In genomic region chr13:40351537-40352384, GRCh38 we compare ENCODE assay signal across 23 cellular contexts.
A peak's percentile ranks its signal among the peaks of the same experiment; 100 is the strongest.
DNase-seq lines count a peak whose midpoint lies in the region; ATAC-seq and TF ChIP-seq lines count a peak whose summit lies in the region.
"Had no signal": no experiment of that assay in that cellular context is flagged by ENCODE, and none has a peak within 500 bp of the region (broad histone marks: within the 10 kb centered on the region; RNA-seq: fewer than 3 reads in every experiment).

No MANE protein-coding gene starts in this region.

- H3K4me1 ChIP-seq in heart right ventricle (peaks cover 0 to 24% (median 12%) of the 10 kb centered on the region in 9 donors), psoas muscle (peaks cover 36% of the 10 kb centered on the region), upper lobe of left lung (peaks cover 6 to 15% (median 10%) of the 10 kb centered on the region in 4 donors)
- H3K4me1 ChIP-seq: foreskin keratinocyte had no signal

- DNase-seq in heart right ventricle = no peak
- no peak for DNase-seq in Right ventricle myocardium superior
- DNase-seq in left lobe of liver (ENCODE audit: low spot score) = peak; percentile 37
- no peak for DNase-seq in psoas muscle
- DNase-seq in upper lobe of left lung = peak in 1 of 2 donors; percentile 46
- DNase-seq in DMS53 treated with DMSO at 0.1 percent for 48 hours (lab: John Stamatoyannopoulos, UW; ENCODE audit: unreplicated experiment) = no peak
- no peak for DNase-seq in NCI-H2107 treated with DMSO at 0.1 percent for 48 hours (lab: John Stamatoyannopoulos, UW; ENCODE audit: unreplicated experiment)
- no peak for DNase-seq in activated naive CD4-positive, alpha-beta T cell treated with anti-CD3 and anti-CD28 coated beads for 36 hours
- DNase-seq: activated CD4-positive, alpha-beta T cell treated with anti-CD3 and anti-CD28 coated beads for 48 hours; activated T-cell treated with anti-CD3 and anti-CD28 coated beads, Interleukin-2, amount 50 U/mL, for 24 hours; CD4-positive, CD25-positive, alpha-beta regulatory T cell; DMS53; foreskin keratinocyte; mesenchymal stem cell; NCI-H1048; NCI-H2107; NCI-H69; PC-9; small intestine had no signal

- no peak for TF ChIP-seq CTCF in heart right ventricle (IDR thresholded peaks at IDR 0.05)
- TF ChIP-seq CTCF in psoas muscle (IDR thresholded peaks at IDR 0.05) = no peak
- no peak for TF ChIP-seq CTCF in upper lobe of left lung (IDR thresholded peaks at IDR 0.05)

- no peaks in the 10 kb centered on the region for H3K9me3 Mint-ChIP-seq in activated naive CD4-positive, alpha-beta T cell treated with anti-CD3 and anti-CD28 coated beads for 36 hours
- H3K9me3 Mint-ChIP-seq: activated T-cell treated with anti-CD3 and anti-CD28 coated beads, Interleukin-2, amount 50 U/mL, for 24 hours; stimulated activated effector memory CD8-positive, alpha-beta T cell treated with anti-CD3 and anti-CD28 coated beads, Interleukin-12 subunit alpha, Interleukin-12 subunit beta, amount 100 ng/mL, for 72 hours had no signal

- H3K36me3 ChIP-seq in heart right ventricle = no peaks in the 10 kb centered on the region
- no peaks in the 10 kb centered on the region for H3K36me3 ChIP-seq in psoas muscle (ENCODE audit: insufficient read depth in 1 of 2, low read depth in 1 of 2)
- no peaks in the 10 kb centered on the region for H3K36me3 ChIP-seq in upper lobe of left lung
- H3K36me3 ChIP-seq: neutrophil had no signal

- WGBS in heart right ventricle, 2 donors = 77 to 79% methylated on average over 9 of the region's 9 CpGs
- 59 to 73% (median 60%) methylated on average over 9 of the region's 9 CpGs for WGBS in psoas muscle, 3 donors
- 75 to 77% methylated on average over 7 to 9 of the region's 9 CpGs for WGBS in upper lobe of left lung, 2 donors

- no peaks in the 10 kb centered on the region for H3K9me3 ChIP-seq in heart right ventricle
- no peaks in the 10 kb centered on the region for H3K9me3 ChIP-seq in psoas muscle
- H3K9me3 ChIP-seq in upper lobe of left lung = no peaks in the 10 kb centered on the region
- H3K9me3 ChIP-seq: neutrophil had no signal

- H3K27ac Mint-ChIP-seq in activated naive CD4-positive, alpha-beta T cell treated with anti-CD3 and anti-CD28 coated beads for 36 hours = no peak overlapping the region
- H3K27ac Mint-ChIP-seq: activated naive CD8-positive, alpha-beta T cell; activated T-cell treated with anti-CD3 and anti-CD28 coated beads, Interleukin-2, amount 50 U/mL, for 24 hours; stimulated activated effector memory CD8-positive, alpha-beta T cell treated with anti-CD3 and anti-CD28 coated beads, Interleukin-12 subunit alpha, Interleukin-12 subunit beta, amount 100 ng/mL, for 72 hours had no signal

- H3K36me3 Mint-ChIP-seq in activated naive CD4-positive, alpha-beta T cell treated with anti-CD3 and anti-CD28 coated beads for 36 hours (ENCODE audit: low read depth) = no peaks in the 10 kb centered on the region
- H3K36me3 Mint-ChIP-seq: CD4-positive, CD25-positive, alpha-beta regulatory T cell; stimulated activated effector memory CD8-positive, alpha-beta T cell treated with anti-CD3 and anti-CD28 coated beads, Interleukin-12 subunit alpha, Interleukin-12 subunit beta, amount 100 ng/mL, for 72 hours had no signal

- H3K27me3 Mint-ChIP-seq in activated naive CD4-positive, alpha-beta T cell treated with anti-CD3 and anti-CD28 coated beads for 36 hours (ENCODE audit: low read depth) = no peaks in the 10 kb centered on the region
- H3K27me3 Mint-ChIP-seq: activated naive CD8-positive, alpha-beta T cell; activated T-cell treated with anti-CD3 and anti-CD28 coated beads, Interleukin-2, amount 50 U/mL, for 24 hours; CD4-positive, CD25-positive, alpha-beta regulatory T cell had no signal

- peaks cover 12% of the 10 kb centered on the region for H3K4me1 Mint-ChIP-seq in activated naive CD4-positive, alpha-beta T cell treated with anti-CD3 and anti-CD28 coated beads for 36 hours (ENCODE audit: low read depth)

- H3K27ac ChIP-seq in heart right ventricle = peak overlapping the region in 7 of 10 donors; percentile 19 to 61 (median 43)
- peak overlapping the region; percentile 67 for H3K27ac ChIP-seq in psoas muscle
- peak overlapping the region; percentile 42 to 78 (median 62) for H3K27ac ChIP-seq in upper lobe of left lung
- H3K27ac ChIP-seq: foreskin keratinocyte, neutrophil, PC-9, SK-N-MC had no signal

- H3K4me3 Mint-ChIP-seq in activated naive CD4-positive, alpha-beta T cell treated with anti-CD3 and anti-CD28 coated beads for 36 hours = no peak overlapping the region
- H3K4me3 Mint-ChIP-seq: activated naive CD8-positive, alpha-beta T cell; activated T-cell treated with anti-CD3 and anti-CD28 coated beads, Interleukin-2, amount 50 U/mL, for 24 hours; CD4-positive, CD25-positive, alpha-beta regulatory T cell; stimulated activated effector memory CD8-positive, alpha-beta T cell treated with anti-CD3 and anti-CD28 coated beads, Interleukin-12 subunit alpha, Interleukin-12 subunit beta, amount 100 ng/mL, for 72 hours had no signal

- H3K4me3 ChIP-seq in heart right ventricle (no peak overlapping the region), psoas muscle (no peak overlapping the region), upper lobe of left lung (no peak overlapping the region)
- H3K4me3 ChIP-seq: PC-9, SK-N-MC had no signal

- TF ChIP-seq EP300 in upper lobe of left lung (IDR thresholded peaks at IDR 0.05) = no peak

- ATAC-seq in heart right ventricle (peak in 1 of 8 donors; percentile 18), Right ventricle myocardium superior (ENCODE audit: poor library complexity) (no peak), left lobe of liver (no peak), psoas muscle (peak in 1 of 4 donors; percentile 12), upper lobe of left lung (ENCODE audit: low FRiP score in 2 of 2) (no peak)
- ATAC-seq: foreskin keratinocyte; stimulated activated effector memory CD8-positive, alpha-beta T cell treated with anti-CD3 and anti-CD28 coated beads, Interleukin-12 subunit alpha, Interleukin-12 subunit beta, amount 100 ng/mL, for 72 hours had no signal

- no peak for TF ChIP-seq POLR2A in upper lobe of left lung (IDR thresholded peaks at IDR 0.05)

- H3K27me3 ChIP-seq in heart right ventricle = no peaks in the 10 kb centered on the region
- no peaks in the 10 kb centered on the region for H3K27me3 ChIP-seq in psoas muscle (ENCODE audit: insufficient read depth in 3 of 3, low read length in 2 of 3)
- H3K27me3 ChIP-seq in upper lobe of left lung = no peaks in the 10 kb centered on the region
- H3K27me3 ChIP-seq: foreskin keratinocyte, neutrophil had no signal

- CTCF ChIA-PET in activated naive CD4-positive, alpha-beta T cell treated with anti-CD3 and anti-CD28 coated beads for 36 hours (lab: Charles Lee) = interaction anchor here (1.5 kb wide), 1 partner anchor 409 kb away, joined by 3 read pairs; no protein-coding TSS in a partner anchor

- intact Hi-C loops in heart right ventricle (cut with DNase I) (loop anchor here in 1 of 10 donors (2.0 kb wide), 1 partner anchor 19 kb away; no protein-coding TSS in a partner anchor), Right ventricle myocardium superior (cut with DNase I) (no loop called here), psoas muscle (cut with DNase I) (loop anchor here in 1 of 2 donors (5.0 kb wide), 2 partner anchors 51 to 311 kb away; no protein-coding TSS in a partner anchor)
- intact Hi-C loops in activated naive CD4-positive, alpha-beta T cell treated with anti-CD3 and anti-CD28 coated beads for 36 hours (cut with micrococcal nuclease) = no loop called here
